ENCODE assay signal across 21 cellular contexts in the genomic region with DNA sequence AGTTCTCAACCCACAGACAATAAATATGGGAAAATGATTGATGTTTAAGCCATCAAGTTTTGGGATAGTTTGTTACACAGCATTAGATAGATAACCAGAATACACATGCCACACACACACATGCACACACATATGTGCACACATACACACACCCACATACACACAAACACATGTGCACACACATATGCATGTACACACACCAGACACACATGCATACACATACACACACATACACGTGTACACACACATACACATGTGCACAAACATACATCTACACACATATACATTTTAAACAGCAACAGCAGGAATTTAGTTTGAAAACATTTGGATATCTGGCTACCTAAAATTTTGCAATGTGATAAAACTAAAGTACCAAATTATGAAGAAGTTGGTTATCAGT. TPM values are rescaled to one million over a fixed set of nuclear protein-coding genes. Genes with fewer than 3 reads are reported as not detected.
DNase-seq lines count a peak whose midpoint lies in the region; ATAC-seq, FAIRE-seq and TF ChIP-seq lines count a peak whose summit lies in the region.
"Had no signal": no experiment of that assay in that cellular context is flagged by ENCODE, and none has a peak within 500 bp of the region (broad histone marks: within the 10 kb centered on the region; RNA-seq: fewer than 3 reads in every experiment).

No MANE protein-coding gene starts in this region.

- POLR2A ChIA-PET in HEK293 (lab: Yijun Ruan, JAX): no interaction called here

- H3K27ac ChIP-seq in HEK293 (ENCODE audit: extremely low read depth, low read depth, low read length): no peak overlapping the region
- H3K27ac ChIP-seq: BLaER1, C4-2B had no signal

- no peak for ATAC-seq in GM21526 (IDR thresholded peaks at IDR 0.05; ENCODE audit: low FRiP score, unreplicated experiment)
- ATAC-seq: CD8-positive, alpha-beta T cell; GM23338; HCT116 had no signal

- H3K27me3 ChIP-seq in bronchial epithelial cell (ENCODE audit: control insufficient read depth, insufficient read depth, low read length): no peaks in the 10 kb centered on the region
- H3K27me3 ChIP-seq: BLaER1 had no signal

- H3K4me3 ChIP-seq in HEK293 (ENCODE audit: low read depth, low read length) (no peak overlapping the region), bronchial epithelial cell (ENCODE audit: low read depth, low read length) (no peak overlapping the region)
- H3K4me3 ChIP-seq: BLaER1, GM23338 had no signal

- FAIRE-seq in GM12891 (lab: Jason Lieb, UNC) (peak; percentile 67), bronchial epithelial cell (lab: Jason Lieb, UNC) (peak; percentile 62), urothelium cell line (lab: Jason Lieb, UNC) (peak; percentile 99)
- FAIRE-seq: A204.1, G401.6, GM19239 had no signal

- DNase-seq in GM12891 (ENCODE audit: insufficient read length, low spot score) (no peak), bronchial epithelial cell (ENCODE audit: low read depth) (no peak), urothelium cell line (ENCODE audit: low spot score) (no peak), NOMO-1 (lab: John Stamatoyannopoulos, UW; ENCODE audit: unreplicated experiment in 2 of 2) (no peak)
- DNase-seq: Caco-2; CD4-positive, CD25-positive, alpha-beta regulatory T cell; CD8-positive, alpha-beta T cell; DMS153; DND-41; H9; HFFc6 had no signal

- H3K36me3 ChIP-seq in HEK293 (ENCODE audit: control insufficient read depth in 2 of 2, insufficient read depth in 1 of 2, low read length in 2 of 2) (no peaks in the 10 kb centered on the region), bronchial epithelial cell (ENCODE audit: control insufficient read depth, insufficient read depth, low read length) (no peaks in the 10 kb centered on the region)
- H3K36me3 ChIP-seq: BLaER1 had no signal

- CTCF ChIA-PET in HEK293 (lab: Yijun Ruan, JAX): no interaction called here

- no peaks in the 10 kb centered on the region for H3K4me1 ChIP-seq in HEK293 (ENCODE audit: control insufficient read depth, insufficient read depth, low read length)
- H3K4me1 ChIP-seq: BLaER1, Caco-2 had no signal

- TF ChIP-seq POLR2A in GM12891 (IDR thresholded peaks at IDR 0.05; ENCODE audit: low read depth, low read length): no peak

- no peaks in the 10 kb centered on the region for H3K9me3 ChIP-seq in HEK293 (ENCODE audit: control insufficient read depth, insufficient read depth, low read depth, low read length)
- H3K9me3 ChIP-seq: BLaER1, Caco-2 had no signal

- TF ChIP-seq CTCF in HEK293 (tag by site-specific recombination; IDR thresholded peaks at IDR 0.05): no peak
- no peak for TF ChIP-seq CTCF in bronchial epithelial cell (IDR thresholded peaks at IDR 0.05; ENCODE audit: insufficient read depth, low read length, severe bottlenecking)

TF ChIP-seq in GM12891, 5 proteins besides CTCF, POLR2A, EP300 and RAD21:
- TF ChIP-seq SPI1 (IDR thresholded peaks at IDR 0.05; ENCODE audit: low read depth, low read length) (no peak), POU2F2 (IDR thresholded peaks at IDR 0.05; ENCODE audit: low read depth, low read length) (no peak), POLR2AphosphoS5 (IDR thresholded peaks at IDR 0.05; ENCODE audit: low read depth, low read length) (no peak), TAF1 (IDR thresholded peaks at IDR 0.05; ENCODE audit: low read depth, low read length) (no peak)

TF ChIP-seq in HEK293, 187 proteins besides CTCF, POLR2A, EP300 and RAD21:
- TF ChIP-seq ZNF544 (tag by site-specific recombination; IDR thresholded peaks at IDR 0.05): no peak
- TF ChIP-seq, protein P1, sequence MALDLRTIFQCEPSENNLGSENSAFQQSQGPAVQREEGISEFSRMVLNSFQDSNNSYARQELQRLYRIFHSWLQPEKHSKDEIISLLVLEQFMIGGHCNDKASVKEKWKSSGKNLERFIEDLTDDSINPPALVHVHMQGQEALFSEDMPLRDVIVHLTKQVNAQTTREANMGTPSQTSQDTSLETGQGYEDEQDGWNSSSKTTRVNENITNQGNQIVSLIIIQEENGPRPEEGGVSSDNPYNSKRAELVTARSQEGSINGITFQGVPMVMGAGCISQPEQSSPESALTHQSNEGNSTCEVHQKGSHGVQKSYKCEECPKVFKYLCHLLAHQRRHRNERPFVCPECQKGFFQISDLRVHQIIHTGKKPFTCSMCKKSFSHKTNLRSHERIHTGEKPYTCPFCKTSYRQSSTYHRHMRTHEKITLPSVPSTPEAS (tag by site-specific recombination; IDR thresholded peaks at IDR 0.05): peak; percentile 74
- no peak for TF ChIP-seq REPIN1 (tag by site-specific recombination; IDR thresholded peaks at IDR 0.05; ENCODE audit: low read depth)
- TF ChIP-seq ZNF148 (tag by site-specific recombination; IDR thresholded peaks at IDR 0.05; ENCODE audit: borderline replicate concordance): no peak
- no peak for TF ChIP-seq ZNF623 (tag by site-specific recombination; IDR thresholded peaks at IDR 0.05)

RNA-seq across cellular contexts. Expression of gene TMEM150C, which starts 42.7 kb away (rescaled TPM):
- 0.06 TPM for polyA plus RNA-seq in GM12891 (2012; ENCODE audit: low read depth, missing spikeins)
- total RNA-seq in bronchial epithelial cell: under 0.01 and 0.13 TPM in 2 replicates
- total RNA-seq: B cell; CD4-positive, CD25-positive, alpha-beta regulatory T cell; CD8-positive, alpha-beta T cell; HFFc6 had no signal
